Comparison of ENCODE assay signal across 16 cellular contexts in the genomic region with DNA sequence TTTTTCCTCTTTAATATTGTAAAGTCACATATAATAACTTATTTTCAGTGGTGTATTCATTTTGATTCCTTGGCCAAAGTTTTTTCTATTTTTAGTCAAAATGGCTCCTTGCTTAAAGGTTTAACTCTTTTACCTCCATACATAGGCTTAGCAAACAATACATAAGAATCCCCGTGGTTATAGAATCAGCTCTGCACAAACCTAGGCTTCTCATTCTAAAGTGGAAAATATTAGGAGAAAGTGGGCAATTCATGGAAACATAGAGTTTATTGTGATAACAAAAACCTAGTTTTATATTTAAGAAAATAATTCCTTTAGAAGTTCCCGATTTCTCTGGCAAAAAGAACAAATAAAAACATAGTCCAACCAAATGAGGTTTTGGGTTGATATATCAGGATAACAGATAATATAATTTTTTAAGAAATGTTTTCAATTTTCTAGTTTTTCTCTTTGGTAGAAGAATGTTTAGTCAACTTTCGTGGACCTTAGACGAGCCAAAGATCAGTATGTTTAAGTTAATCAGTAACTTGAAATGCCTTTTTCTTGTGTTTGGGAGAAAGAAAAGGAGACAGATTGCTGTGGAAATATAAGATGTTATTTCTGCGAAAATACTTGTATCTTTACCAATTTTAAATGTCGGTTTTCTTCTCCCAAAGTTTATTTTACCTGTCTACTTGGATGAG.
DNase-seq lines count a peak whose midpoint lies in the region; ATAC-seq, FAIRE-seq and TF ChIP-seq lines count a peak whose summit lies in the region.
"Had no signal": no experiment of that assay in that cellular context is flagged by ENCODE, and none has a peak within 500 bp of the region (broad histone marks: within the 10 kb centered on the region; RNA-seq: fewer than 3 reads in every experiment).

No MANE protein-coding gene starts in this region.

- FAIRE-seq in A549 (lab: Jason Lieb, UNC): no peak
- FAIRE-seq: GM18507 had no signal

- WGBS in A549 (ENCODE audit: missing lambda C conversion rate): 19% methylated on average over 6 of the region's 6 CpGs

- H3K4me1 Mint-ChIP-seq in stimulated activated naive B cell treated with anti-CD40 and anti-IgM and Interleukin-4, amounts not matched to agents 10 μg/mL and 1 μg/mL and 100 μg/mL, for 72 hours: no peaks in the 10 kb centered on the region

- H3K36me3 ChIP-seq in osteoblast (ENCODE audit: insufficient read depth, low read length): no peaks in the 10 kb centered on the region
- H3K36me3 ChIP-seq: BLaER1 treated with 17β-estradiol and CSF1 and Interleukin-3, amounts not matched to agents 10 nM and 100 nM had no signal

- H3K4me3 Mint-ChIP-seq in stimulated activated naive B cell treated with anti-CD40 and anti-IgM and Interleukin-4, amounts not matched to agents 10 μg/mL and 1 μg/mL and 100 μg/mL, for 72 hours: no peak overlapping the region
- H3K4me3 Mint-ChIP-seq: CD4-positive, CD25-positive, alpha-beta regulatory T cell; HFFc6; IgD-negative memory B cell had no signal

- ATAC-seq in A549: no peak
- peak; percentile 71 for ATAC-seq in left lobe of liver
- ATAC-seq in GM19463 (IDR thresholded peaks at IDR 0.05; ENCODE audit: unreplicated experiment): no peak
- no peak for ATAC-seq in GM19455 (IDR thresholded peaks at IDR 0.05; ENCODE audit: unreplicated experiment)
- ATAC-seq in stimulated activated naive B cell treated with anti-CD40 and anti-IgM and Interleukin-4, amounts not matched to agents 10 μg/mL and 1 μg/mL and 100 μg/mL, for 72 hours (replicated peaks): no peak
- no peak for ATAC-seq in GM18498 (IDR thresholded peaks at IDR 0.05; ENCODE audit: unreplicated experiment)

- no peaks in the 10 kb centered on the region for H4K20me1 ChIP-seq in osteoblast (ENCODE audit: insufficient read depth, low read length)
- H4K20me1 ChIP-seq: BLaER1 treated with 17β-estradiol and CSF1 and Interleukin-3, amounts not matched to agents 10 nM and 100 nM had no signal

- CTCF ChIA-PET in A549 (lab: Yijun Ruan, JAX): no interaction called here

- TF ChIP-seq EP300 in A549 (IDR thresholded peaks at IDR 0.05): no peak

- no peak overlapping the region for H2AFZ ChIP-seq in osteoblast (ENCODE audit: low read length)

- TF ChIP-seq CTCF in A549 (IDR thresholded peaks at IDR 0.05) (no peak), VCaP (conservative IDR thresholded peaks at IDR 0.05) (no peak), osteoblast (IDR thresholded peaks at IDR 0.05; ENCODE audit: extremely low read depth, low read depth, low read length) (no peak)

- H3K4me3 ChIP-seq in A549 (no peak overlapping the region), osteoblast (ENCODE audit: insufficient read depth, low read length) (no peak overlapping the region)
- H3K4me3 ChIP-seq: BLaER1 treated with 17β-estradiol and CSF1 and Interleukin-3, amounts not matched to agents 10 nM and 100 nM had no signal

- H3K27me3 Mint-ChIP-seq in stimulated activated naive B cell treated with anti-CD40 and anti-IgM and Interleukin-4, amounts not matched to agents 10 μg/mL and 1 μg/mL and 100 μg/mL, for 72 hours: peaks cover 5 to 13% of the 10 kb centered on the region in 2 donors
- H3K27me3 Mint-ChIP-seq: CD4-positive, CD25-positive, alpha-beta regulatory T cell had no signal

- no peak overlapping the region for H3K27ac ChIP-seq in A549
- H3K27ac ChIP-seq in VCaP: peak overlapping the region; percentile 85
- peak overlapping the region; percentile 25 for H3K27ac ChIP-seq in osteoblast (ENCODE audit: low read depth, low read length)
- H3K27ac ChIP-seq: BLaER1 treated with 17β-estradiol and CSF1 and Interleukin-3, amounts not matched to agents 10 nM and 100 nM had no signal

- POLR2A ChIA-PET in A549 (lab: Yijun Ruan, JAX): no interaction called here

- DNase-seq in A549 (ENCODE audit: low read depth in 1 of 2, low spot score in 1 of 2): no peak
- DNase-seq in left lobe of liver (ENCODE audit: low spot score): no peak
- DNase-seq in osteoblast (ENCODE audit: insufficient read length, low spot score, missing footprints): no peak
- DNase-seq in stimulated activated naive B cell treated with anti-CD40 and anti-IgM and Interleukin-4, amounts not matched to agents 10 μg/mL and 1 μg/mL and 100 μg/mL, for 72 hours: no peak
- DNase-seq: 8988T; ACHN; CD4-positive, CD25-positive, alpha-beta regulatory T cell; DMS53; HFFc6 had no signal

- no peaks in the 10 kb centered on the region for H3K79me2 ChIP-seq in osteoblast (ENCODE audit: insufficient read depth, low read length)

- no peaks in the 10 kb centered on the region for H3K27me3 ChIP-seq in osteoblast (ENCODE audit: insufficient read depth, low read length)
- H3K27me3 ChIP-seq: BLaER1 treated with 17β-estradiol and CSF1 and Interleukin-3, amounts not matched to agents 10 nM and 100 nM had no signal

- no peak for TF ChIP-seq RAD21 in A549 (conservative IDR thresholded peaks at IDR 0.05 in 1 of 2, IDR thresholded peaks at IDR 0.05 in 1 of 2)

- H3K9me3 ChIP-seq in A549: no peaks in the 10 kb centered on the region
- H3K9me3 ChIP-seq in osteoblast (ENCODE audit: low read depth, low read length): no peaks in the 10 kb centered on the region

- H3K4me1 ChIP-seq in A549: peaks cover 5% of the 10 kb centered on the region; the same call in 1 of the 3 replicates
- peaks cover 10% of the 10 kb centered on the region for H3K4me1 ChIP-seq in osteoblast (ENCODE audit: insufficient read depth, low read length)
- H3K4me1 ChIP-seq: BLaER1 treated with 17β-estradiol and CSF1 and Interleukin-3, amounts not matched to agents 10 nM and 100 nM had no signal

- H3K9me3 Mint-ChIP-seq in stimulated activated naive B cell treated with anti-CD40 and anti-IgM and Interleukin-4, amounts not matched to agents 10 μg/mL and 1 μg/mL and 100 μg/mL, for 72 hours: peaks cover 4 to 6% of the 10 kb centered on the region in 2 donors
- H3K9me3 Mint-ChIP-seq: HFFc6 had no signal

- H3K36me3 Mint-ChIP-seq in stimulated activated naive B cell treated with anti-CD40 and anti-IgM and Interleukin-4, amounts not matched to agents 10 μg/mL and 1 μg/mL and 100 μg/mL, for 72 hours: no peaks in the 10 kb centered on the region
- H3K36me3 Mint-ChIP-seq: CD4-positive, CD25-positive, alpha-beta regulatory T cell; IgD-negative memory B cell had no signal

- TF ChIP-seq POLR2A in A549 (IDR thresholded peaks at IDR 0.05; ENCODE audit: low read length): no peak

- H3K4me2 ChIP-seq in A549 (peak overlapping the region; percentile 34), osteoblast (ENCODE audit: insufficient read depth, low read length) (no peak overlapping the region)
- H3K4me2 ChIP-seq: BLaER1 treated with 17β-estradiol and CSF1 and Interleukin-3, amounts not matched to agents 10 nM and 100 nM had no signal

- no peak overlapping the region for H3K27ac Mint-ChIP-seq in stimulated activated naive B cell treated with anti-CD40 and anti-IgM and Interleukin-4, amounts not matched to agents 10 μg/mL and 1 μg/mL and 100 μg/mL, for 72 hours
- H3K27ac Mint-ChIP-seq: CD4-positive, CD25-positive, alpha-beta regulatory T cell; HFFc6; IgD-negative memory B cell had no signal

TF ChIP-seq in A549, 52 proteins besides CTCF, POLR2A, EP300 and RAD21:
- no peak for TF ChIP-seq RARB (CRISPR knock-in tag; IDR thresholded peaks at IDR 0.05)
- no peak for TF ChIP-seq RNF2 (IDR thresholded peaks at IDR 0.05; ENCODE audit: borderline replicate concordance, low read depth)
- TF ChIP-seq RCOR1 (IDR thresholded peaks at IDR 0.05; ENCODE audit: low read depth, low read length): no peak
- TF ChIP-seq CHD2 (IDR thresholded peaks at IDR 0.05; ENCODE audit: low read length, partially characterized antibody): no peak
- TF ChIP-seq NPAS2 (CRISPR knock-in tag; IDR thresholded peaks at IDR 0.05; ENCODE audit: borderline replicate concordance): no peak
- TF ChIP-seq MAFK (IDR thresholded peaks at IDR 0.05; ENCODE audit: partially characterized antibody): no peak
- TF ChIP-seq HOXA7 (CRISPR knock-in tag; IDR thresholded peaks at IDR 0.05): no peak
TF ChIP-seq in A549: peak in this region for 0.

Comparison
In these comparisons a context has a peak if more than half of its experiments do, and no peak if none do; other contexts are left out.
1. H3K27ac ChIP-seq: peak in VCaP (single experiment) and osteoblast (single experiment); none in A549 (0 of 2).